ENCODE assay signal across 14 cellular contexts in genomic region chr2:96530144-96530430, GRCh38. TPM values are rescaled to one million over a fixed set of nuclear protein-coding genes. Genes with fewer than 3 reads are reported as not detected.
DNase-seq lines count a peak whose midpoint lies in the region; FAIRE-seq and TF ChIP-seq lines count a peak whose summit lies in the region.
"Had no signal": no experiment of that assay in that cellular context is flagged by ENCODE, and none has a peak within 500 bp of the region (broad histone marks: within the 10 kb centered on the region; RNA-seq: fewer than 3 reads in every experiment).

No MANE protein-coding gene starts in this region.

- H3K36me3 ChIP-seq in breast epithelium: no peaks in the 10 kb centered on the region
- H3K36me3 ChIP-seq in mammary epithelial cell (ENCODE audit: insufficient read depth, low read length): no peaks in the 10 kb centered on the region
- no peaks in the 10 kb centered on the region for H3K36me3 ChIP-seq in uterus
- H3K36me3 ChIP-seq: spleen had no signal

- peaks cover 1% of the 10 kb centered on the region for H3K27me3 Mint-ChIP-seq in activated T-helper 1 cell treated with anti-CD3 and anti-CD28 coated beads, Interleukin-12 subunit alpha, Interleukin-12 subunit beta, Interleukin-2, Interleukin-4 antibody, amounts not matched to agents 30 ng/mL and 10 ng/mL and 1 ng/mL, durations not matched to agents 14 hours and 24 hours and 36 hours (ENCODE audit: insufficient read depth)
- peaks cover 15% of the 10 kb centered on the region for H3K27me3 Mint-ChIP-seq in nephron (ENCODE audit: low read depth)

- H3K27me3 ChIP-seq in breast epithelium: no peaks in the 10 kb centered on the region
- peaks cover 2% of the 10 kb centered on the region for H3K27me3 ChIP-seq in mammary epithelial cell (ENCODE audit: insufficient read depth, low read length)
- no peaks in the 10 kb centered on the region for H3K27me3 ChIP-seq in uterus
- H3K27me3 ChIP-seq: body of pancreas, spleen had no signal

- CTCF ChIA-PET in mammary epithelial cell (lab: Charles Lee; ENCODE audit: low non-redundant PET): no interaction called here

- H3K9ac ChIP-seq in mammary epithelial cell (ENCODE audit: insufficient read depth, low read length): no peak overlapping the region
- H3K9ac ChIP-seq: parathyroid adenoma had no signal

- H3K4me3 ChIP-seq in breast epithelium (no peak overlapping the region), mammary epithelial cell (replicated peaks in 1 of 3; ENCODE audit: insufficient read depth in 1 of 3, low read depth in 2 of 3, low read length in 3 of 3) (no peak overlapping the region), uterus (no peak overlapping the region)
- H3K4me3 ChIP-seq: body of pancreas, spleen had no signal

- BruUV-seq in mammary epithelial cell (replicated peaks; lab: Mats Ljungman, UMichigan): no TSS peak

- no peak overlapping the region for H2AFZ ChIP-seq in mammary epithelial cell (ENCODE audit: low read depth, low read length)
- H2AFZ ChIP-seq: parathyroid adenoma had no signal

- dilution Hi-C loops in mammary epithelial cell (cut with HindIII; ENCODE audit: low sequenced_read_pairs): loop anchor here (5.0 kb wide), 1 partner anchor 78 kb away; no protein-coding TSS in a partner anchor

- H3K4me2 ChIP-seq in mammary epithelial cell (ENCODE audit: insufficient read depth, low read depth, low read length): no peak overlapping the region

- H3K27ac ChIP-seq in breast epithelium: peak overlapping the region; percentile 95 to 99
- H3K27ac ChIP-seq in mammary epithelial cell (ENCODE audit: insufficient read depth, low read depth, low read length): no peak overlapping the region
- H3K27ac ChIP-seq in uterus: peak overlapping the region; percentile 100
- H3K27ac ChIP-seq: body of pancreas, parathyroid adenoma had no signal

- H3K27ac Mint-ChIP-seq in activated T-helper 1 cell treated with anti-CD3 and anti-CD28 coated beads, Interleukin-12 subunit alpha, Interleukin-12 subunit beta, Interleukin-2, Interleukin-4 antibody, amounts not matched to agents 30 ng/mL and 10 ng/mL and 1 ng/mL, durations not matched to agents 14 hours and 24 hours and 36 hours: peak overlapping the region; percentile 91
- H3K27ac Mint-ChIP-seq in nephron: peak overlapping the region; percentile 6 to 82 (median 6)

- H3K9me3 ChIP-seq in breast epithelium (no peaks in the 10 kb centered on the region), mammary epithelial cell (replicated peaks; ENCODE audit: insufficient read depth, low read length) (no peaks in the 10 kb centered on the region), uterus (no peaks in the 10 kb centered on the region)
- H3K9me3 ChIP-seq: body of pancreas, spleen had no signal

- 68% methylated on average over 4 of the region's 6 CpGs for WGBS in mammary epithelial cell (ENCODE audit: low coverage, missing lambda C conversion rate)

- TF ChIP-seq POLR2A in breast epithelium (IDR thresholded peaks at IDR 0.05) (no peak), uterus (IDR thresholded peaks at IDR 0.05) (no peak)

- DNase-seq in breast epithelium (ENCODE audit: low spot score in 2 of 2) (no peak), mammary epithelial cell (no peak), uterus (no peak), COLO829 (ENCODE audit: low spot score) (no peak), frontal cortex (ENCODE audit: low spot score in 2 of 2) (no peak), KG1 (lab: John Stamatoyannopoulos, UW) (no peak)
- DNase-seq in activated T-helper 1 cell treated with anti-CD3 and anti-CD28 coated beads, Interleukin-12 subunit alpha, Interleukin-12 subunit beta, Interleukin-2, Interleukin-4 antibody, amounts not matched to agents 30 ng/mL and 10 ng/mL and 1 ng/mL, durations not matched to agents 14 hours and 24 hours and 36 hours (ENCODE audit: low spot score): no peak
- DNase-seq: activated CD4-positive, alpha-beta T cell treated with anti-CD3 and anti-CD28 coated beads, Interleukin-2, amount 50 U/mL, for 4 hours; body of pancreas; NCI-H345 had no signal

- H4K20me1 ChIP-seq in mammary epithelial cell (ENCODE audit: insufficient read depth, low read length): no peaks in the 10 kb centered on the region

- no peaks in the 10 kb centered on the region for H3K79me2 ChIP-seq in mammary epithelial cell (ENCODE audit: insufficient read depth, low read length)
- H3K79me2 ChIP-seq: parathyroid adenoma had no signal

- H3K9me3 Mint-ChIP-seq in activated T-helper 1 cell treated with anti-CD3 and anti-CD28 coated beads, Interleukin-12 subunit alpha, Interleukin-12 subunit beta, Interleukin-2, Interleukin-4 antibody, amounts not matched to agents 30 ng/mL and 10 ng/mL and 1 ng/mL, durations not matched to agents 14 hours and 24 hours and 36 hours: no peaks in the 10 kb centered on the region
- H3K9me3 Mint-ChIP-seq in nephron: no peaks in the 10 kb centered on the region

- peaks cover 1% of the 10 kb centered on the region for H3K36me3 Mint-ChIP-seq in activated T-helper 1 cell treated with anti-CD3 and anti-CD28 coated beads, Interleukin-12 subunit alpha, Interleukin-12 subunit beta, Interleukin-2, Interleukin-4 antibody, amounts not matched to agents 30 ng/mL and 10 ng/mL and 1 ng/mL, durations not matched to agents 14 hours and 24 hours and 36 hours (ENCODE audit: low read depth)
- H3K36me3 Mint-ChIP-seq in nephron (ENCODE audit: low read depth): no peaks in the 10 kb centered on the region

- H3K4me3 Mint-ChIP-seq in activated T-helper 1 cell treated with anti-CD3 and anti-CD28 coated beads, Interleukin-12 subunit alpha, Interleukin-12 subunit beta, Interleukin-2, Interleukin-4 antibody, amounts not matched to agents 30 ng/mL and 10 ng/mL and 1 ng/mL, durations not matched to agents 14 hours and 24 hours and 36 hours: peak overlapping the region; percentile 76
- H3K4me3 Mint-ChIP-seq in nephron: peak overlapping the region in 1 of 3 experiments; percentile 50

- H3K4me1 ChIP-seq in breast epithelium: peaks cover 28 to 42% of the 10 kb centered on the region in 2 donors
- peaks cover 44% of the 10 kb centered on the region for H3K4me1 ChIP-seq in mammary epithelial cell (ENCODE audit: insufficient read depth, low read length)
- H3K4me1 ChIP-seq in uterus: peaks cover 26 to 32% of the 10 kb centered on the region in 2 donors

- in situ Hi-C loops in mammary epithelial cell (cut with MboI; ENCODE audit: low sequenced_read_pairs in 2 of 2): no loop called here

- FAIRE-seq in frontal cortex (lab: Jason Lieb, UNC): no peak

- no peak for TF ChIP-seq CTCF in breast epithelium (IDR thresholded peaks at IDR 0.05)
- no peak for TF ChIP-seq CTCF in mammary epithelial cell (conservative IDR thresholded peaks at IDR 0.05 in 1 of 2, IDR thresholded peaks at IDR 0.05 in 1 of 2; ENCODE audit: extremely low read depth in 1 of 2, insufficient read depth in 1 of 2, low read depth in 1 of 2, low read length in 2 of 2)
- TF ChIP-seq CTCF in nephron (IDR thresholded peaks at IDR 0.05; ENCODE audit: unreplicated experiment in 3 of 3): no peak
- no peak for TF ChIP-seq CTCF in uterus (IDR thresholded peaks at IDR 0.05)

- intact Hi-C loops in breast epithelium (cut with DNase I; ENCODE audit: low total_unique reads): no loop called here
- intact Hi-C loops in mammary epithelial cell (cut with micrococcal nuclease): loop anchor here (10.0 kb wide), 1 partner anchor 385 kb away; the partner anchor contains the start of gene DUSP2
- intact Hi-C loops in activated T-helper 1 cell treated with anti-CD3 and anti-CD28 coated beads, Interleukin-12 subunit alpha, Interleukin-12 subunit beta, Interleukin-2, Interleukin-4 antibody, amounts not matched to agents 30 ng/mL and 10 ng/mL and 1 ng/mL, durations not matched to agents 14 hours and 24 hours and 36 hours (cut with micrococcal nuclease): no loop called here
- intact Hi-C loops in uterus (cut with DNase I; ENCODE audit: low total_unique reads): no loop called here

- H3K4me1 Mint-ChIP-seq in activated T-helper 1 cell treated with anti-CD3 and anti-CD28 coated beads, Interleukin-12 subunit alpha, Interleukin-12 subunit beta, Interleukin-2, Interleukin-4 antibody, amounts not matched to agents 30 ng/mL and 10 ng/mL and 1 ng/mL, durations not matched to agents 14 hours and 24 hours and 36 hours (ENCODE audit: low read depth): peaks cover 91% of the 10 kb centered on the region
- H3K4me1 Mint-ChIP-seq in nephron: peaks cover 65% of the 10 kb centered on the region

RNA-seq across cellular contexts. Expression of gene ARID5A, which starts 6.5 kb away (rescaled TPM):
- 100 to 1,000 TPM in 1 of 3 donors, 10 to 100 TPM in 2; 18.9 to 132 (median 56.4) TPM for total RNA-seq in breast epithelium
- total RNA-seq in mammary epithelial cell: 1 to 10 TPM; 6.6 to 8.3 TPM
- polyA plus RNA-seq in mammary epithelial cell: 3.0 TPM
- 1.3 TPM for polyA minus RNA-seq in mammary epithelial cell
- total RNA-seq in activated T-helper 1 cell treated with anti-CD3 and anti-CD28 coated beads, Interleukin-12 subunit alpha, Interleukin-12 subunit beta, Interleukin-2, Interleukin-4 antibody, amounts not matched to agents 30 ng/mL and 10 ng/mL and 1 ng/mL, durations not matched to agents 14 hours and 24 hours and 36 hours: 233 and 240 TPM in 2 replicates
- total RNA-seq in uterus: 10 to 100 TPM; 15.1 to 73.5 (median 36.3) TPM
- 1.6 TPM for total RNA-seq in frontal cortex

RNA-seq across cellular contexts. Expression of gene NEURL3, which starts 24.9 kb away (rescaled TPM):
- total RNA-seq in breast epithelium (1 to 10 TPM in 2 of 3 donors, not detected in 1; 4.3 to 6.1 TPM), mammary epithelial cell (not detected), uterus (not detected), frontal cortex (not detected)
- polyA plus RNA-seq in mammary epithelial cell: not detected
- not detected for polyA minus RNA-seq in mammary epithelial cell
- 0.54 and 0.75 TPM in 2 replicates for total RNA-seq in activated T-helper 1 cell treated with anti-CD3 and anti-CD28 coated beads, Interleukin-12 subunit alpha, Interleukin-12 subunit beta, Interleukin-2, Interleukin-4 antibody, amounts not matched to agents 30 ng/mL and 10 ng/mL and 1 ng/mL, durations not matched to agents 14 hours and 24 hours and 36 hours
- total RNA-seq: left ventricle myocardium superior had no signal
